In the genomic region with DNA sequence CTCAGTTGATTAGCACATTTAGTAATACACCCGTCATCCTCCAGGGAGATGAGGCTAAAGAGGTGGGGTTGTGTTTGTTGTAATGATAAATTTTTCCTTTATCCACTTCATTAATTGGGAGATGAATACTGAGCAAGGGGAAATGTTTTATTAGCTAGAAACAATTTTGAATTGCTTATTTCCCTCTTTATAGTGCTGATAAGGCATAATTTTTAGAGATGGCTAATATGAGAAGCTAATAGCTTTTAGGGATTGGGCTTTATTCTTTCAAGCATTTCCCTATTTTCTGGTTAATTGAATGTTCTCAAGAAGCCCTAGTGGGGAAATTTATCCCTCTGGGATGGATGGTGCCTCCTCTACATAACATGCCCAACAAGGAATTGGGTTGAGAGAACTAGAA, we compare ENCODE assay signal across 3 cellular contexts.
TF ChIP-seq lines count a peak whose summit lies in the region.

No MANE protein-coding gene starts in this region.

TF ChIP-seq in HepG2, 621 proteins besides CTCF, POLR2A, EP300 and RAD21:
- TF ChIP-seq ETS1 (CRISPR knock-in tag; IDR thresholded peaks at IDR 0.05) = no peak
- TF ChIP-seq CCAR2 (optimal IDR thresholded peaks at IDR 0.05; ENCODE audit: low read depth, low read length) = no peak
- TF ChIP-seq ZNF468 (CRISPR knock-in tag; IDR thresholded peaks at IDR 0.05) = no peak
- no peak for TF ChIP-seq ZSCAN21 (CRISPR knock-in tag; IDR thresholded peaks at IDR 0.05; ENCODE audit: borderline replicate concordance)
- no peak for TF ChIP-seq MEIS1 (CRISPR knock-in tag; IDR thresholded peaks at IDR 0.05; ENCODE audit: borderline replicate concordance)
- TF ChIP-seq ZNF331 (CRISPR knock-in tag; IDR thresholded peaks at IDR 0.05) = no peak
- no peak for TF ChIP-seq FUBP1 (CRISPR knock-in tag; IDR thresholded peaks at IDR 0.05; ENCODE audit: borderline replicate concordance)
- no peak for TF ChIP-seq SKI (IDR thresholded peaks at IDR 0.05; ENCODE audit: partially characterized antibody)
- TF ChIP-seq ZNF430 (CRISPR knock-in tag; IDR thresholded peaks at IDR 0.05) = no peak
- no peak for TF ChIP-seq HOXA5 (CRISPR knock-in tag; IDR thresholded peaks at IDR 0.05)
- TF ChIP-seq ZMAT3 (CRISPR knock-in tag; conservative IDR thresholded peaks at IDR 0.05) = no peak
- TF ChIP-seq NCOR1 (IDR thresholded peaks at IDR 0.05; ENCODE audit: borderline replicate concordance, low read length) = no peak
- peak; percentile 21 to 82; a peak in 3 of 4 replicates for TF ChIP-seq MAFK (conservative IDR thresholded peaks at IDR 0.05 in 1 of 2, IDR thresholded peaks at IDR 0.05 in 1 of 2; ENCODE audit: low read length in 2 of 2)
- TF ChIP-seq, protein P1, sequence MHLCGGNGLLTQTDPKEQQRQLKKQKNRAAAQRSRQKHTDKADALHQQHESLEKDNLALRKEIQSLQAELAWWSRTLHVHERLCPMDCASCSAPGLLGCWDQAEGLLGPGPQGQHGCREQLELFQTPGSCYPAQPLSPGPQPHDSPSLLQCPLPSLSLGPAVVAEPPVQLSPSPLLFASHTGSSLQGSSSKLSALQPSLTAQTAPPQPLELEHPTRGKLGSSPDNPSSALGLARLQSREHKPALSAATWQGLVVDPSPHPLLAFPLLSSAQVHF (CRISPR knock-in tag; IDR thresholded peaks at IDR 0.05) = no peak
- TF ChIP-seq HES4 (CRISPR knock-in tag; IDR thresholded peaks at IDR 0.05; ENCODE audit: borderline replicate concordance) = no peak
- TF ChIP-seq ELF4 (CRISPR knock-in tag; IDR thresholded peaks at IDR 0.05; ENCODE audit: borderline replicate concordance) = no peak
- TF ChIP-seq MAFF (IDR thresholded peaks at IDR 0.05; ENCODE audit: low read depth, low read length) = peak; percentile 70

TF ChIP-seq in A549, 52 proteins besides CTCF, POLR2A, EP300 and RAD21:
- TF ChIP-seq ATOH8 (CRISPR knock-in tag; IDR thresholded peaks at IDR 0.05; ENCODE audit: low read depth) (no peak), RCOR1 (IDR thresholded peaks at IDR 0.05; ENCODE audit: low read depth, low read length) (no peak), MAFK (IDR thresholded peaks at IDR 0.05; ENCODE audit: partially characterized antibody) (peak; percentile 38), JUN (IDR thresholded peaks at IDR 0.05) (no peak), HEYL (CRISPR knock-in tag; IDR thresholded peaks at IDR 0.05) (no peak)
- TF ChIP-seq, protein P2, sequence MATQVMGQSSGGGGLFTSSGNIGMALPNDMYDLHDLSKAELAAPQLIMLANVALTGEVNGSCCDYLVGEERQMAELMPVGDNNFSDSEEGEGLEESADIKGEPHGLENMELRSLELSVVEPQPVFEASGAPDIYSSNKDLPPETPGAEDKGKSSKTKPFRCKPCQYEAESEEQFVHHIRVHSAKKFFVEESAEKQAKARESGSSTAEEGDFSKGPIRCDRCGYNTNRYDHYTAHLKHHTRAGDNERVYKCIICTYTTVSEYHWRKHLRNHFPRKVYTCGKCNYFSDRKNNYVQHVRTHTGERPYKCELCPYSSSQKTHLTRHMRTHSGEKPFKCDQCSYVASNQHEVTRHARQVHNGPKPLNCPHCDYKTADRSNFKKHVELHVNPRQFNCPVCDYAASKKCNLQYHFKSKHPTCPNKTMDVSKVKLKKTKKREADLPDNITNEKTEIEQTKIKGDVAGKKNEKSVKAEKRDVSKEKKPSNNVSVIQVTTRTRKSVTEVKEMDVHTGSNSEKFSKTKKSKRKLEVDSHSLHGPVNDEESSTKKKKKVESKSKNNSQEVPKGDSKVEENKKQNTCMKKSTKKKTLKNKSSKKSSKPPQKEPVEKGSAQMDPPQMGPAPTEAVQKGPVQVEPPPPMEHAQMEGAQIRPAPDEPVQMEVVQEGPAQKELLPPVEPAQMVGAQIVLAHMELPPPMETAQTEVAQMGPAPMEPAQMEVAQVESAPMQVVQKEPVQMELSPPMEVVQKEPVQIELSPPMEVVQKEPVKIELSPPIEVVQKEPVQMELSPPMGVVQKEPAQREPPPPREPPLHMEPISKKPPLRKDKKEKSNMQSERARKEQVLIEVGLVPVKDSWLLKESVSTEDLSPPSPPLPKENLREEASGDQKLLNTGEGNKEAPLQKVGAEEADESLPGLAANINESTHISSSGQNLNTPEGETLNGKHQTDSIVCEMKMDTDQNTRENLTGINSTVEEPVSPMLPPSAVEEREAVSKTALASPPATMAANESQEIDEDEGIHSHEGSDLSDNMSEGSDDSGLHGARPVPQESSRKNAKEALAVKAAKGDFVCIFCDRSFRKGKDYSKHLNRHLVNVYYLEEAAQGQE (IDR thresholded peaks at IDR 0.05) = no peak

TF ChIP-seq in IMR-90, 13 proteins besides CTCF, POLR2A, EP300 and RAD21:
- no peak for TF ChIP-seq CEBPB (IDR thresholded peaks at IDR 0.05; ENCODE audit: low read depth, low read length)
- TF ChIP-seq MAFK (IDR thresholded peaks at IDR 0.05; ENCODE audit: low read depth, low read length) = peak; percentile 69
TF ChIP-seq in IMR-90: peak in this region for 1.
